Comparison of ENCODE assay signal across 8 cellular contexts in the genomic region with DNA sequence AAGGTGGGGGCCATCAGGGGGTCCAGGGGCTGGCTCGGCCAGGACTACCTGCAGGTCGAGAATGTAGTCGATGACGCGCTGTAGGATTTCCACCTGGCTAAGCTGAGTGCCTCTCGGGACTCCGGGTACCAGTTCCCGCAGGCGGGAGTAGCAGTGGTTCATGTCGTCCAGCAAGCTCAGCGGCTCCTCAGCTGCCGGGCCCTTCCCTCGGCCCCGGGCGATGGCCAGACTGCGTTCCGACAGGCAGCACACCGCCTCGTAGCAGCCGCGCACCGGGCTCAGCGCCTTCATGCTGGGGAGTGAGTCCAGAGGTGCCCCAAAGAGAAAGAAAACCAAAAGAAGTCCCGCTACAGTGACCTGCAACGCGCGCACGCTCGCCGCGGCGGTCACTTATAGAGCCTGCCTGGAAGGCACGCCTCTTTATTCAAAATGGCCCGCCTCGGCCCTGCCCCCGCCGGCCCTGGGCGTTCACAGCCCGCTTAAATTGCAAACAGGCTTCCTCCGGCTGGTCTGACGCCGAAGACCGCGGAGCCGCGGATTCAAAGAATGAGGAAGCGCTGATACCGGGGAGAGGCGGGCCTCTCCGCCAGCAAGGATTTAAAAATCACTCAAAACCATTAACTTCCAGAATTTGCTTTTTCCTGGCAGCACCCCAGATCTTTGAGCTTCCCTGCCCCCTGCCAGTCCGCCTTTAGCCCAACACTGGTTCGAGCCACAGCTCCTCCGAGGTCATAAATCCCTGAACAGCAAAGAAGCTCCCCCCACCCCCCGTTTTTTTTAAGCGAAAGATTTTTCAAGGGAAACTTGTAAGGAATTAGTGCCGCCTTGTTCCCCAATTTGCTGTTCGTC. TPM values are rescaled to one million over a fixed set of nuclear protein-coding genes. Genes with fewer than 3 reads are reported as not detected.
A peak's percentile ranks its signal among the peaks of the same experiment; 100 is the strongest.
DNase-seq lines count a peak whose midpoint lies in the region; ATAC-seq and TF ChIP-seq lines count a peak whose summit lies in the region.

A gene with protein sequence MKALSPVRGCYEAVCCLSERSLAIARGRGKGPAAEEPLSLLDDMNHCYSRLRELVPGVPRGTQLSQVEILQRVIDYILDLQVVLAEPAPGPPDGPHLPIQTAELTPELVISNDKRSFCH (minus strand): TSS at position 366 of the 849 bp plus-strand sequence. CDS start 75 bp downstream, at position 291.

- peaks cover 71% of the 10 kb centered on the region for H3K4me1 ChIP-seq in DOHH2 (ENCODE audit: control insufficient read depth, low read length)

- H3K9me2 ChIP-seq in DOHH2 (replicated peaks; ENCODE audit: control insufficient read depth, low read length): no peaks in the 10 kb centered on the region

- peaks cover 20% of the 10 kb centered on the region for H4K20me1 ChIP-seq in DOHH2 (ENCODE audit: control insufficient read depth, insufficient read depth, low read depth, low read length)

- H3K4me3 ChIP-seq in DOHH2 (ENCODE audit: low read length) (peak within 1 kb of the TSS; percentile 93), fibroblast of mammary gland (ENCODE audit: control insufficient read depth, low read depth, low read length) (peak within 1 kb of the TSS; percentile 93)

- H3K27ac Mint-ChIP-seq in activated T-helper 17 cell treated with anti-CD3 and anti-CD28 coated beads, Interleukin-2, amount 50 U/mL, for 72 hours: peak within 1 kb of the TSS; percentile 77
- H3K27ac Mint-ChIP-seq in natural killer cell treated with Interleukin-12 subunit alpha and Interleukin-12 subunit beta and Interleukin-15 and Interleukin-18, amount 100 ng/mL, for 72 hours: peak within 1 kb of the TSS; percentile 44 to 76

- no peaks in the 10 kb centered on the region for H3K9me3 Mint-ChIP-seq in activated T-helper 17 cell treated with anti-CD3 and anti-CD28 coated beads, Interleukin-2, amount 50 U/mL, for 72 hours
- no peaks in the 10 kb centered on the region for H3K9me3 Mint-ChIP-seq in natural killer cell treated with Interleukin-12 subunit alpha and Interleukin-12 subunit beta and Interleukin-15 and Interleukin-18, amount 100 ng/mL, for 72 hours

- peaks cover 57% of the 10 kb centered on the region for H3F3A ChIP-seq in DOHH2 (ENCODE audit: control insufficient read depth, insufficient read depth)

- H3K4me3 Mint-ChIP-seq in activated T-helper 17 cell treated with anti-CD3 and anti-CD28 coated beads, Interleukin-2, amount 50 U/mL, for 72 hours: peak within 1 kb of the TSS; percentile 94
- peak within 1 kb of the TSS; percentile 86 for H3K4me3 Mint-ChIP-seq in natural killer cell treated with Interleukin-12 subunit alpha and Interleukin-12 subunit beta and Interleukin-15 and Interleukin-18, amount 100 ng/mL, for 72 hours

- no peaks in the 10 kb centered on the region for H3K9me3 ChIP-seq in DOHH2 (ENCODE audit: control insufficient read depth, insufficient read depth, low read length)

- peak; percentile 55 for ATAC-seq in GM21786 (IDR thresholded peaks at IDR 0.05; ENCODE audit: unreplicated experiment)
- peak; percentile 81 for ATAC-seq in activated T-helper 17 cell treated with anti-CD3 and anti-CD28 coated beads, Interleukin-2, amount 50 U/mL, for 72 hours (replicated peaks)
- ATAC-seq in natural killer cell treated with Interleukin-12 subunit alpha and Interleukin-12 subunit beta and Interleukin-15 and Interleukin-18, amount 100 ng/mL, for 72 hours: peak; percentile 89 to 92
- ATAC-seq in stimulated activated naive CD8-positive, alpha-beta T cell treated with anti-CD3 and anti-CD28 coated beads, Interleukin-15, Interleukin-2, amounts not matched to agents 100 U/mL and 50 U/mL, for 24 hours: peak; percentile 76

- peaks cover 38% of the 10 kb centered on the region for H3K79me2 ChIP-seq in DOHH2 (ENCODE audit: control insufficient read depth, low read length)

- H3K27me3 ChIP-seq in DOHH2 (ENCODE audit: control insufficient read depth, low read length): no peaks in the 10 kb centered on the region; the same call in 1 of the 2 replicates

- DNase-seq in Kasumi-1 (lab: John Stamatoyannopoulos, UW) (peak; percentile 90 to 92), RPMI8226 (peak; percentile 98), fibroblast of mammary gland (ENCODE audit: low read depth) (peak; percentile 94)
- peak; percentile 94 for DNase-seq in natural killer cell treated with Interleukin-12 subunit alpha and Interleukin-12 subunit beta and Interleukin-15 and Interleukin-18, amount 100 ng/mL, for 72 hours (ENCODE audit: low spot score)
- DNase-seq in stimulated activated naive CD8-positive, alpha-beta T cell treated with anti-CD3 and anti-CD28 coated beads, Interleukin-15, Interleukin-2, amounts not matched to agents 100 U/mL and 50 U/mL, for 24 hours: peak; percentile 97

- H3K36me3 Mint-ChIP-seq in activated T-helper 17 cell treated with anti-CD3 and anti-CD28 coated beads, Interleukin-2, amount 50 U/mL, for 72 hours (ENCODE audit: low read depth): peaks cover 19% of the 10 kb centered on the region
- no peaks in the 10 kb centered on the region for H3K36me3 Mint-ChIP-seq in natural killer cell treated with Interleukin-12 subunit alpha and Interleukin-12 subunit beta and Interleukin-15 and Interleukin-18, amount 100 ng/mL, for 72 hours

- TF ChIP-seq CTCF in DOHH2 (IDR thresholded peaks at IDR 0.05; ENCODE audit: low read depth, low read length, poor library complexity, severe bottlenecking) (no peak), fibroblast of mammary gland (conservative IDR thresholded peaks at IDR 0.05; ENCODE audit: control insufficient read depth, insufficient read depth, low read depth, low read length) (no peak)

- H3K36me3 ChIP-seq in DOHH2 (ENCODE audit: control insufficient read depth, low read length): peaks cover 40% of the 10 kb centered on the region

- H3K4me2 ChIP-seq in DOHH2 (ENCODE audit: low read length): peak within 1 kb of the TSS; percentile 93

- H3K4me1 Mint-ChIP-seq in activated T-helper 17 cell treated with anti-CD3 and anti-CD28 coated beads, Interleukin-2, amount 50 U/mL, for 72 hours: peaks cover 18% of the 10 kb centered on the region
- H3K4me1 Mint-ChIP-seq in natural killer cell treated with Interleukin-12 subunit alpha and Interleukin-12 subunit beta and Interleukin-15 and Interleukin-18, amount 100 ng/mL, for 72 hours (ENCODE audit: low read depth in 2 of 2): peaks cover 43 to 49% of the 10 kb centered on the region in 2 donors

- H3K27me3 Mint-ChIP-seq in activated T-helper 17 cell treated with anti-CD3 and anti-CD28 coated beads, Interleukin-2, amount 50 U/mL, for 72 hours: no peaks in the 10 kb centered on the region
- H3K27me3 Mint-ChIP-seq in natural killer cell treated with Interleukin-12 subunit alpha and Interleukin-12 subunit beta and Interleukin-15 and Interleukin-18, amount 100 ng/mL, for 72 hours: peaks cover 43 to 53% of the 10 kb centered on the region in 2 donors

- H3K27ac ChIP-seq in DOHH2 (ENCODE audit: low read depth, low read length): peak within 1 kb of the TSS; percentile 87

RNA-seq across cellular contexts. Expression of the gene that starts here (rescaled TPM):
- 10 to 100 TPM; 19.5 to 45.2 TPM for total RNA-seq in activated T-helper 17 cell treated with anti-CD3 and anti-CD28 coated beads, Interleukin-2, amount 50 U/mL, for 72 hours
- total RNA-seq in natural killer cell treated with Interleukin-12 subunit alpha and Interleukin-12 subunit beta and Interleukin-15 and Interleukin-18, amount 100 ng/mL, for 72 hours: 1 to 10 TPM; 2.6 to 5.0 TPM

Comparison
In these comparisons a context has a peak if more than half of its experiments do, and no peak if none do; other contexts are left out.
1. Peak in every context shown above with its lines: DNase-seq, ATAC-seq, H3K4me3 ChIP-seq and H3K27ac ChIP-seq.